Comparison of ENCODE assay signal across 25 cellular contexts in the genomic region with DNA sequence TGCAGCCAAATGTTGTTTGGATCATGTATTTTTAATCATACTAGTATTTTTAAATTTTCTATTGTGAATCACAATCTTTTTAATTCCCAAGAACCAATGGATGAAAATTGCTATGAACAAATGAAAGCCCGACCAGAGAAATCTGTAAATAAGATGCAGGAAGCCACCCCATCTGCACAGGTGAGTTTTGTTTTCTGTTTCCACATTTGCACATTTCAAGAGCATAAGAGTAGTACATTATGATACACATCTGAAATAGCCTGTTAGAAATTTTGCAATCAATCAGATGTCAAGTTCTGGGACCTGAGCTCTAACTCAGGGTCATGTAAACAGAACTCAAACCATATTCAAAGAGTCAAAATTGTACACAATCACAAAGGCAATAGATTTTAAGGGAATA. TPM values are rescaled to one million over a fixed set of nuclear protein-coding genes. Genes with fewer than 3 reads are reported as not detected.
"Had no signal": no experiment of that assay in that cellular context is flagged by ENCODE, and none has a peak within 500 bp of the region (broad histone marks: within the 10 kb centered on the region; RNA-seq: fewer than 3 reads in every experiment).

No MANE protein-coding gene starts in this region.

- H3K36me3 ChIP-seq: cardiac muscle cell, pancreas, SJSA1, thyroid gland, upper lobe of right lung had no signal

- H3K4me1 ChIP-seq: body of pancreas, heart right ventricle, pancreas, SJSA1, thyroid gland, upper lobe of right lung had no signal

- H3K4me3 Mint-ChIP-seq: memory B cell; nephron progenitor cell; stimulated activated naive CD8-positive, alpha-beta T cell treated with anti-CD3 and anti-CD28 coated beads, Interleukin-15, Interleukin-2, amounts not matched to agents 100 ng/mL and 50 ng/mL, for 24 hours had no signal

- H3K27me3 ChIP-seq: body of pancreas, cardiac muscle cell, heart right ventricle, pancreas, SJSA1, thyroid gland, upper lobe of right lung had no signal

- H3K9me3 Mint-ChIP-seq: memory B cell; nephron progenitor cell; stimulated activated naive CD8-positive, alpha-beta T cell treated with anti-CD3 and anti-CD28 coated beads, Interleukin-15, Interleukin-2, amounts not matched to agents 100 ng/mL and 50 ng/mL, for 24 hours had no signal

- H3K9me3 ChIP-seq: body of pancreas, pancreas, SJSA1, thyroid gland, upper lobe of right lung had no signal

- H3K27me3 Mint-ChIP-seq: stimulated activated naive CD8-positive, alpha-beta T cell treated with anti-CD3 and anti-CD28 coated beads, Interleukin-15, Interleukin-2, amounts not matched to agents 100 ng/mL and 50 ng/mL, for 24 hours had no signal

- ATAC-seq: activated CD4-positive, CD25-positive, alpha-beta regulatory T cell treated with anti-CD3 and anti-CD28 coated beads, Interleukin-2, amount 50 U/mL, for 24 hours; body of pancreas; heart right ventricle; left cardiac atrium; pancreas; right cardiac atrium; upper lobe of right lung had no signal

- H3K4me3 ChIP-seq: body of pancreas, cardiac muscle cell, heart right ventricle, pancreas, SJSA1, thyroid gland, upper lobe of right lung had no signal

- H3K27ac Mint-ChIP-seq: memory B cell; nephron progenitor cell; stimulated activated naive CD8-positive, alpha-beta T cell treated with anti-CD3 and anti-CD28 coated beads, Interleukin-15, Interleukin-2, amounts not matched to agents 100 ng/mL and 50 ng/mL, for 24 hours had no signal

- H3K36me3 Mint-ChIP-seq: memory B cell had no signal

- H3K4me1 Mint-ChIP-seq: memory B cell, nephron progenitor cell had no signal

- H3K27ac ChIP-seq: body of pancreas, cardiac muscle cell, heart right ventricle, pancreas, SJSA1, thyroid gland, upper lobe of right lung, VCaP had no signal

- DNase-seq: activated effector memory CD4-positive, alpha-beta T cell treated with anti-CD3 and anti-CD28 coated beads, Interleukin-2, amount 50 U/mL, for 16 hours; activated T-cell treated with anti-CD3 and anti-CD28 coated beads, Interleukin-2, amount 50 U/mL, for 48 hours; anterior cingulate cortex; body of pancreas; erythroblast; foreskin fibroblast; heart right ventricle; islet precursor cell; left cardiac atrium; nephron progenitor cell; pancreas; right cardiac atrium; stimulated activated CD4-positive, alpha-beta T cell treated with anti-CD3 and anti-CD28 coated beads, Interleukin-4, amount 100 ng/mL, for 4 hours; substantia nigra; thyroid gland; upper lobe of right lung had no signal

RNA-seq across cellular contexts. Expression of gene TRAT1, which starts 26.5 kb away (rescaled TPM):
- total RNA-seq: body of pancreas, cardiac muscle cell, chondrocyte, fibroblast of lung, pulmonary artery endothelial cell, SJSA1 had no signal
